In genomic region chr12:56721721-56722120, GRCh38 we compare ENCODE assay signal across 8 cellular contexts. TPM values are rescaled to one million over a fixed set of nuclear protein-coding genes. Genes with fewer than 3 reads are reported as not detected.
DNase-seq lines count a peak whose midpoint lies in the region; ATAC-seq and TF ChIP-seq lines count a peak whose summit lies in the region.
"Had no signal": no experiment of that assay in that cellular context is flagged by ENCODE, and none has a peak within 500 bp of the region (broad histone marks: within the 10 kb centered on the region; RNA-seq: fewer than 3 reads in every experiment).

No MANE protein-coding gene starts in this region.

- no peak for DNase-seq in PC-3
- DNase-seq in hepatocyte (ENCODE audit: low spot score): no peak
- DNase-seq in cerebellar nuclear complex (lab: John Stamatoyannopoulos, UW): no peak
- DNase-seq in SKM-1 (lab: John Stamatoyannopoulos, UW; ENCODE audit: unreplicated experiment): no peak
- DNase-seq: EL had no signal

- POLR2A ChIA-PET in PC-3 (lab: Charles Lee; ENCODE audit: unreplicated experiment): interaction anchor here (0.6 kb wide), 1 partner anchor 85 kb away, joined by 3 read pairs; no protein-coding TSS in a partner anchor

- H3K9ac ChIP-seq in PC-3 (ENCODE audit: low read length): no peak overlapping the region

- H3K79me2 ChIP-seq in ACC112 (ENCODE audit: control insufficient read depth, insufficient read depth, low read length, unreplicated experiment) (peaks cover 82% of the 10 kb centered on the region), PC-3 (ENCODE audit: low read length) (peaks cover 82% of the 10 kb centered on the region), hepatocyte (peaks cover 81% of the 10 kb centered on the region)

- H3K4me3 ChIP-seq in ACC112 (ENCODE audit: low read depth, low read length) (peak overlapping the region; percentile 92), PC-3 (ENCODE audit: low read length) (peak overlapping the region; percentile 88), hepatocyte (no peak overlapping the region)

- CTCF ChIA-PET in PC-3 (lab: Charles Lee): no interaction called here

- intact Hi-C loops in PC-3 (cut with micrococcal nuclease): no loop called here

- H3F3A ChIP-seq in PC-3 (ENCODE audit: low read length, unreplicated experiment): no peaks in the 10 kb centered on the region

- no peak for TF ChIP-seq CTCF in PC-3 (conservative IDR thresholded peaks at IDR 0.05; ENCODE audit: low read depth, low read length)
- TF ChIP-seq CTCF in hepatocyte (IDR thresholded peaks at IDR 0.05; ENCODE audit: poor library complexity): no peak

- H2AFZ ChIP-seq in ACC112 (ENCODE audit: low read length, unreplicated experiment) (no peak overlapping the region), PC-3 (ENCODE audit: low read length) (no peak overlapping the region), hepatocyte (no peak overlapping the region)

- no peaks in the 10 kb centered on the region for H3K27me3 ChIP-seq in ACC112 (ENCODE audit: insufficient read depth, low read length)
- H3K27me3 ChIP-seq in PC-3 (ENCODE audit: low read length): no peaks in the 10 kb centered on the region
- H3K27me3 ChIP-seq in hepatocyte: no peaks in the 10 kb centered on the region

- H3K27ac ChIP-seq in ACC112 (ENCODE audit: low read depth, low read length) (no peak overlapping the region), PC-3 (ENCODE audit: low read length) (peak overlapping the region; percentile 37), hepatocyte (peak overlapping the region; percentile 16)

- H3K4me2 ChIP-seq in PC-3 (ENCODE audit: low read length) (peak overlapping the region; percentile 98), hepatocyte (peak overlapping the region; percentile 92)

- no peak for ATAC-seq in PC-3
- no peak for ATAC-seq in GM21526 (IDR thresholded peaks at IDR 0.05; ENCODE audit: low FRiP score, unreplicated experiment)

- 82% methylated on average over 2 of the region's 2 CpGs for WGBS in hepatocyte (ENCODE audit: low lambda C conversion rate, missing lambda C conversion rate)

- H3K9me2 ChIP-seq in PC-3 (replicated peaks; ENCODE audit: low read length) (no peaks in the 10 kb centered on the region), hepatocyte (replicated peaks; ENCODE audit: insufficient read depth) (no peaks in the 10 kb centered on the region)

- no TSS peak for BruUV-seq in PC-3 (replicated peaks; lab: Mats Ljungman, UMichigan)

- H3K4me1 ChIP-seq in ACC112 (ENCODE audit: control insufficient read depth, insufficient read depth, low read length, unreplicated experiment) (peaks cover 48% of the 10 kb centered on the region), PC-3 (ENCODE audit: insufficient read depth, low read length) (peaks cover 39% of the 10 kb centered on the region), hepatocyte (ENCODE audit: insufficient read depth) (peaks cover 35% of the 10 kb centered on the region)

- H4K20me1 ChIP-seq in PC-3 (ENCODE audit: low read length) (peaks cover 64% of the 10 kb centered on the region), hepatocyte (ENCODE audit: insufficient read depth, poor library complexity, severe bottlenecking) (peaks cover 73% of the 10 kb centered on the region)

- H3K9me3 ChIP-seq in PC-3 (ENCODE audit: low read length) (no peaks in the 10 kb centered on the region), hepatocyte (ENCODE audit: low read depth) (no peaks in the 10 kb centered on the region)

- H3K36me3 ChIP-seq in ACC112 (ENCODE audit: insufficient read depth, low read length) (peaks cover 39% of the 10 kb centered on the region), PC-3 (ENCODE audit: low read depth, low read length) (peaks cover 55% of the 10 kb centered on the region), hepatocyte (replicated peaks; ENCODE audit: insufficient read depth, low read depth) (no peaks in the 10 kb centered on the region)

RNA-seq across cellular contexts. Expression of gene NACA, which starts 3.4 kb away (rescaled TPM):
- total RNA-seq in PC-3 (2014; rRNA removed): 839 and 1,420 TPM in 2 replicates
- 1,295 and 1,361 TPM in 2 replicates for total RNA-seq in hepatocyte
- polyA plus RNA-seq in hepatocyte: 631 and 655 TPM in 2 replicates

RNA-seq across cellular contexts. Expression of gene PRIM1, which starts 30.4 kb away (rescaled TPM):
- total RNA-seq in PC-3 (2014; rRNA removed) (25.0 and 32.3 TPM in 2 replicates), hepatocyte (6.8 and 14.0 TPM in 2 replicates)
- polyA plus RNA-seq in hepatocyte: 5.9 and 6.5 TPM in 2 replicates

RNA-seq across cellular contexts. Expression of gene PTGES3, which starts 33.6 kb away (rescaled TPM):
- total RNA-seq in PC-3 (2014; rRNA removed) (165 and 172 TPM in 2 replicates), hepatocyte (128 and 142 TPM in 2 replicates)
- polyA plus RNA-seq in hepatocyte: 154 and 156 TPM in 2 replicates

RNA-seq across cellular contexts. Expression of gene HSD17B6, which starts 41.4 kb away (rescaled TPM):
- total RNA-seq in PC-3 (2014; rRNA removed) (0.73 TPM in 1 of 2 replicates, not detected in the other), hepatocyte (2.7 and 3.4 TPM in 2 replicates)
- 1.1 and 3.0 TPM in 2 replicates for polyA plus RNA-seq in hepatocyte
- total RNA-seq: glomerular endothelial cell had no signal
